In genomic region chr1:226940806-226941067, GRCh38 we compare ENCODE assay signal across 1 cellular context.
TF ChIP-seq lines count a peak whose summit lies in the region.

No MANE protein-coding gene starts in this region.

TF ChIP-seq in HepG2, 621 proteins besides CTCF, POLR2A, EP300 and RAD21 (continued from another document):
- TF ChIP-seq ZNF646 (CRISPR knock-in tag; IDR thresholded peaks at IDR 0.05) (no peak), HES4 (CRISPR knock-in tag; IDR thresholded peaks at IDR 0.05; ENCODE audit: borderline replicate concordance) (0 out of 2 replicates have a peak, but pooled peaks have one; percentile 10), ZNF784 (CRISPR knock-in tag; IDR thresholded peaks at IDR 0.05; ENCODE audit: borderline replicate concordance) (no peak)
